Comparison of ENCODE assay signal across 9 cellular contexts in the genomic region with DNA sequence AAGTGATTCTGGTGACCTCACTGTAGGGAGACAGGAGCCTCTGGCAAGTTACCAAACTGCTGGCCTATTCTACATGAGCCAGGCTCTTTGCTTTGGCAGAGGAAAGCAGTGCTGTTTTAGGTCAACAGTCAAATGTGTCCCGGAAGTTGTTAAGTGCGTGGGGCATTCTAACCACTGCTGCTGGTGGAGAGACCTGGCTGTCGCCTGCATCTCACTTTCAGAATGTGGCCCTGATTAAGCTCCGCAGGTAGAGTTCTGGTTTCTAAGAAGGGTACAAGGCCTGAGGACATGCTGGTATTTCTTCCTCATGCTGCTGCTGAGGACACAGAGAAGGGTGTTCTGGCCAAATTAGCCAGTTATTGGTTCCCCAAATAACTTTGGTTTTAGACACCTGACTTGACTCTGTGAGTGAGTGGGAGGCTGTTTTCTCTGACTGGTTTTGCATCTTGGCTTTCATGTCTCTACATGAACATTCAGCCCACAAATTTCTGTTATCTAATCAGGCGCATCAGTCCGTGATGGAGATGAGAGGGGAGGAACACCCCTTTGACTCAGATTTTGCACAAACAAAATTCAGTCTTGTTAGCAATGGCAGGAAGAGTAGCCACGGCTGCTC.
DNase-seq lines count a peak whose midpoint lies in the region; ATAC-seq and TF ChIP-seq lines count a peak whose summit lies in the region.
"Had no signal": no experiment of that assay in that cellular context is flagged by ENCODE, and none has a peak within 500 bp of the region (broad histone marks: within the 10 kb centered on the region; RNA-seq: fewer than 3 reads in every experiment).

No MANE protein-coding gene starts in this region.

- H3K4me3 ChIP-seq in MM.1S (ENCODE audit: low read length) = peak overlapping the region; percentile 47
- H3K4me3 ChIP-seq in parathyroid adenoma (ENCODE audit: low read depth, low read length) = no peak overlapping the region
- no peak overlapping the region for H3K4me3 ChIP-seq in WERI-Rb-1 (ENCODE audit: low read depth, low read length)
- H3K4me3 ChIP-seq: SJCRH30 had no signal

- H3K9me3 ChIP-seq in MM.1S (replicated peaks; ENCODE audit: insufficient read depth, low read length) = no peaks in the 10 kb centered on the region
- no peaks in the 10 kb centered on the region for H3K9me3 ChIP-seq in parathyroid adenoma (ENCODE audit: control insufficient read depth, low read length)
- H3K9me3 ChIP-seq in WERI-Rb-1 (ENCODE audit: severe bottlenecking) = peaks cover 2% of the 10 kb centered on the region
- H3K9me3 ChIP-seq: SJCRH30 had no signal

- H3K27me3 ChIP-seq in MM.1S (replicated peaks; ENCODE audit: insufficient read depth, low read length) (no peaks in the 10 kb centered on the region), parathyroid adenoma (ENCODE audit: control insufficient read depth, insufficient read depth, low read length) (no peaks in the 10 kb centered on the region), WERI-Rb-1 (ENCODE audit: insufficient read depth, low read depth, severe bottlenecking) (no peaks in the 10 kb centered on the region)
- H3K27me3 ChIP-seq: SJCRH30 had no signal

- peak; percentile 87 for DNase-seq in MM.1S
- DNase-seq in astrocyte of the hippocampus (ENCODE audit: low read depth, low spot score) = peak; percentile 32
- DNase-seq in hepatic stellate cell (ENCODE audit: low spot score) = no peak
- DNase-seq in AG08396 (ENCODE audit: low spot score) = no peak
- DNase-seq in WERI-Rb-1 = no peak

- ATAC-seq in GM18511 (IDR thresholded peaks at IDR 0.05; ENCODE audit: unreplicated experiment) = peak; percentile 90
- peak; percentile 92 for ATAC-seq in GM21717 (IDR thresholded peaks at IDR 0.05; ENCODE audit: unreplicated experiment)

- H3K36me3 ChIP-seq in MM.1S (replicated peaks; ENCODE audit: insufficient read depth, low read length) = no peaks in the 10 kb centered on the region
- no peaks in the 10 kb centered on the region for H3K36me3 ChIP-seq in parathyroid adenoma (ENCODE audit: control insufficient read depth, insufficient read depth, low read length)
- H3K36me3 ChIP-seq in WERI-Rb-1 = no peaks in the 10 kb centered on the region
- H3K36me3 ChIP-seq: SJCRH30 had no signal

- H3K9ac ChIP-seq in MM.1S (ENCODE audit: low read length) (peak overlapping the region; percentile 38; the same call in 1 of the 2 replicates), parathyroid adenoma (no peak overlapping the region)

- H4K20me1 ChIP-seq in MM.1S (ENCODE audit: insufficient read depth, low read length) = no peaks in the 10 kb centered on the region

- H3K27ac ChIP-seq in MM.1S (ENCODE audit: low read length) (peak overlapping the region; percentile 76), parathyroid adenoma (peak overlapping the region; percentile 76), WERI-Rb-1 (no peak overlapping the region)
- H3K27ac ChIP-seq: SJCRH30 had no signal

- peak overlapping the region; percentile 64 for H3K4me2 ChIP-seq in MM.1S (ENCODE audit: low read depth, low read length)
- no peak overlapping the region for H3K4me2 ChIP-seq in parathyroid adenoma (ENCODE audit: low read length)

- peaks cover 19% of the 10 kb centered on the region for H3F3A ChIP-seq in MM.1S (ENCODE audit: insufficient read depth, low read length)

- TF ChIP-seq CTCF in MM.1S (IDR thresholded peaks at IDR 0.05; ENCODE audit: low read length) = no peak
- no peak for TF ChIP-seq CTCF in parathyroid adenoma (IDR thresholded peaks at IDR 0.05)
- no peak for TF ChIP-seq CTCF in WERI-Rb-1 (IDR thresholded peaks at IDR 0.05; ENCODE audit: low read depth, low read length)

- H3K4me1 ChIP-seq in MM.1S (ENCODE audit: low read length) (peaks cover 23% of the 10 kb centered on the region), parathyroid adenoma (peaks cover 11% of the 10 kb centered on the region)
- H3K4me1 ChIP-seq: SJCRH30 had no signal

- peak overlapping the region; percentile 67 for H2AFZ ChIP-seq in MM.1S (ENCODE audit: low read length)
- peak overlapping the region; percentile 83 for H2AFZ ChIP-seq in parathyroid adenoma

- no peaks in the 10 kb centered on the region for H3K9me2 ChIP-seq in MM.1S (replicated peaks; ENCODE audit: insufficient read depth, low read length)

- no peaks in the 10 kb centered on the region for H3K79me2 ChIP-seq in MM.1S (ENCODE audit: low read length)
- H3K79me2 ChIP-seq in parathyroid adenoma = no peaks in the 10 kb centered on the region

Comparison
In these comparisons a context has a peak if more than half of its experiments do, and no peak if none do; other contexts are left out.
1. DNase-seq: peak in MM.1S (single experiment) and astrocyte of the hippocampus (single experiment); none in hepatic stellate cell (single experiment), AG08396 (single experiment) and WERI-Rb-1 (single experiment).